In the genomic region with DNA sequence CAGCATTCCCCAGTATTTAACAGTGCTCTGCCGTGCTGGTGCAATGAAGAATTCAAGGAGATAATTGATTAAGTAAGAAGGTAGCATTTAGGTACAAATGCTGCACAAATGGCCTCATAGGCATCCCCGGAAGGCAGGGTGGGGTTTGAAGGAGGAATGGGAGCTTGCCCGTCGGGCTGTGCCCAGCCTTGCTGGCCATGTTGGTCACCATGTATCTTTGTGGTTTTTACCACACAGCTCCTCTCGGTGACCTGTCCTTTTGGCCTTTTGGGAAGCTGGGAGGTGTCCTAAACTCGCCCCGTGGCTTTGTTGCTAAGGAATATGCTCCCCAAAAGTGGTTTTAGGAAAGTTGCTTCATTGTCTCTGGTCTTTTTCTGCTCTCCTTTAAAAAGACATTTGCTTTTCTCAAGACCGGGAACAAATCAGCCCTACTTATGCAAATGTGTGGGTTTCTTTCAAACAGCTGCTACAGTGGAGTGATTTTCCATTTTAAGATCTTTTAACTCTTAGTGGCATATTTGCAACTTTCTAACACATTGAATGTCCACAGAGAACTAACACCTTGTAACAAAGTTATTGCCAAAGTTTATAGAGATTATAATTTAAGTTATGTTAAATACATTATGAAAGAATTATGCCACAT, we compare ENCODE assay signal across 18 cellular contexts. TPM values are rescaled to one million over a fixed set of nuclear protein-coding genes. Genes with fewer than 3 reads are reported as not detected.
DNase-seq lines count a peak whose midpoint lies in the region; ATAC-seq and TF ChIP-seq lines count a peak whose summit lies in the region.
"Had no signal": no experiment of that assay in that cellular context is flagged by ENCODE, and none has a peak within 500 bp of the region (broad histone marks: within the 10 kb centered on the region; RNA-seq: fewer than 3 reads in every experiment).

No MANE protein-coding gene starts in this region.

- H3K36me3 Mint-ChIP-seq in neural progenitor cell (no peaks in the 10 kb centered on the region), chondrocyte (ENCODE audit: low read depth) (no peaks in the 10 kb centered on the region)

- H3K36me3 ChIP-seq in OCI-LY7 (ENCODE audit: insufficient read depth, low read length): no peaks in the 10 kb centered on the region
- H3K36me3 ChIP-seq in neural progenitor cell: no peaks in the 10 kb centered on the region

- ATAC-seq in GM18907 (IDR thresholded peaks at IDR 0.05; ENCODE audit: unreplicated experiment) (peak; percentile 58), GM21723 (IDR thresholded peaks at IDR 0.05; ENCODE audit: unreplicated experiment) (peak; percentile 81), HG02610 (IDR thresholded peaks at IDR 0.05; ENCODE audit: unreplicated experiment) (no peak)

- peak; percentile 3 for DNase-seq in OCI-LY7 (ENCODE audit: low spot score)
- DNase-seq in neural progenitor cell (ENCODE audit: low spot score): no peak
- no peak for DNase-seq in chondrocyte (ENCODE audit: low spot score)
- no peak for DNase-seq in NCI-H1105 treated with DMSO at 0.1 percent for 48 hours (lab: John Stamatoyannopoulos, UW)
- no peak for DNase-seq in head of caudate nucleus
- DNase-seq: activated gamma-delta T cell treated with Interleukin-2 at 50 U/mL for 16 hours; CD4-positive, alpha-beta T cell; effector CD4-positive, alpha-beta T cell; GF-D8; mammary epithelial cell; NCI-H2081 treated with DMSO at 0.1 percent for 48 hours; occipital lobe had no signal

- no TSS peak for BruUV-seq in OCI-LY7 (replicated peaks; lab: Mats Ljungman, UMichigan)

- H3K4me3 ChIP-seq in OCI-LY7 (ENCODE audit: low read depth, low read length, poor library complexity, severe bottlenecking) (peak overlapping the region; percentile 12), neural progenitor cell (no peak overlapping the region)
- H3K4me3 ChIP-seq: skin epidermis had no signal

- H3K4me3 Mint-ChIP-seq in neural progenitor cell (no peak overlapping the region), chondrocyte (ENCODE audit: unreplicated experiment) (no peak overlapping the region)
- H3K4me3 Mint-ChIP-seq: CD4-positive, alpha-beta T cell had no signal

- H3K9ac ChIP-seq in neural progenitor cell: no peak overlapping the region

- CTCF ChIA-PET in OCI-LY7 (lab: Charles Lee; ENCODE audit: unreplicated experiment): interaction anchor here (0.6 kb wide), 1 partner anchor 303 kb away, joined by 3 read pairs; no protein-coding TSS in a partner anchor

- H3K79me2 ChIP-seq in OCI-LY7 (ENCODE audit: insufficient read depth, low read depth, low read length) (no peaks in the 10 kb centered on the region), neural progenitor cell (ENCODE audit: low read depth) (no peaks in the 10 kb centered on the region)

- no peak overlapping the region for H3K27ac Mint-ChIP-seq in neural progenitor cell
- no peak overlapping the region for H3K27ac Mint-ChIP-seq in chondrocyte (ENCODE audit: unreplicated experiment)
- H3K27ac Mint-ChIP-seq: CD4-positive, alpha-beta T cell had no signal

- H3K9me2 ChIP-seq in OCI-LY7 (ENCODE audit: insufficient read depth, low read length): no peaks in the 10 kb centered on the region

- H3K9me3 Mint-ChIP-seq in neural progenitor cell: no peaks in the 10 kb centered on the region
- H3K9me3 Mint-ChIP-seq in chondrocyte (ENCODE audit: low read depth): no peaks in the 10 kb centered on the region
- H3K9me3 Mint-ChIP-seq: CD4-positive, alpha-beta T cell had no signal

- POLR2A ChIA-PET in OCI-LY7 (lab: Charles Lee): no interaction called here

- H3K27ac ChIP-seq in OCI-LY7 (ENCODE audit: low read depth, low read length, poor library complexity, severe bottlenecking) (no peak overlapping the region), neural progenitor cell (no peak overlapping the region)
- H3K27ac ChIP-seq: skin epidermis had no signal

- peaks cover 4% of the 10 kb centered on the region for H3F3A ChIP-seq in neural progenitor cell (ENCODE audit: low read depth)

- intact Hi-C loops in OCI-LY7 (cut with micrococcal nuclease; ENCODE audit: unreplicated experiment): no loop called here
- intact Hi-C loops in head of caudate nucleus (cut with DNase I): no loop called here

- H3K9me3 ChIP-seq in OCI-LY7 (ENCODE audit: low read length) (no peaks in the 10 kb centered on the region), neural progenitor cell (ENCODE audit: low read depth) (no peaks in the 10 kb centered on the region)

- no peaks in the 10 kb centered on the region for H4K20me1 ChIP-seq in OCI-LY7 (ENCODE audit: insufficient read depth, low read length)
- H4K20me1 ChIP-seq in neural progenitor cell (ENCODE audit: low read depth): no peaks in the 10 kb centered on the region

- H3K4me1 ChIP-seq in OCI-LY7 (ENCODE audit: insufficient read depth, low read length, poor library complexity, severe bottlenecking) (peaks cover 9% of the 10 kb centered on the region), neural progenitor cell (peaks cover 11% of the 10 kb centered on the region)

- peak overlapping the region; percentile 48 for H3K4me2 ChIP-seq in OCI-LY7 (ENCODE audit: low read length)
- H3K4me2 ChIP-seq in neural progenitor cell: peak overlapping the region; percentile 33

- no peak for TF ChIP-seq CTCF in OCI-LY7 (conservative IDR thresholded peaks at IDR 0.05; ENCODE audit: low read length)
- no peak for TF ChIP-seq CTCF in neural progenitor cell (IDR thresholded peaks at IDR 0.05)
- TF ChIP-seq CTCF in chondrocyte (IDR thresholded peaks at IDR 0.05): no peak

- H3K27me3 Mint-ChIP-seq in neural progenitor cell (ENCODE audit: insufficient read depth, low read depth) (peaks cover 9% of the 10 kb centered on the region), chondrocyte (ENCODE audit: low read depth) (peaks cover 15% of the 10 kb centered on the region)

- H3K4me1 Mint-ChIP-seq in neural progenitor cell: no peaks in the 10 kb centered on the region
- peaks cover 8% of the 10 kb centered on the region for H3K4me1 Mint-ChIP-seq in chondrocyte (ENCODE audit: low read depth)

- peak overlapping the region; percentile 67; the same call in 1 of the 2 replicates for H2AFZ ChIP-seq in OCI-LY7 (ENCODE audit: low read length)
- H2AFZ ChIP-seq in neural progenitor cell (replicated peaks): peak overlapping the region; percentile 78

- no peaks in the 10 kb centered on the region for H3K27me3 ChIP-seq in neural progenitor cell

RNA-seq across cellular contexts. Expression of gene SNTG2, which starts 28.8 kb away (rescaled TPM):
- not detected in 2 replicates for total RNA-seq in OCI-LY7 (2014; rRNA removed; shearing (Covaris generic))
- total RNA-seq in OCI-LY7 (2022) (not detected in 2 replicates), neural progenitor cell (ENCODE audit: low replicate concordance) (1.1 and 5.5 TPM in 2 replicates), chondrocyte (not detected in 3 replicates)
- total RNA-seq: bronchial epithelial cell, mammary epithelial cell, SK-MEL-5 had no signal
